Comparison of ENCODE assay signal across 15 cellular contexts in the genomic region with DNA sequence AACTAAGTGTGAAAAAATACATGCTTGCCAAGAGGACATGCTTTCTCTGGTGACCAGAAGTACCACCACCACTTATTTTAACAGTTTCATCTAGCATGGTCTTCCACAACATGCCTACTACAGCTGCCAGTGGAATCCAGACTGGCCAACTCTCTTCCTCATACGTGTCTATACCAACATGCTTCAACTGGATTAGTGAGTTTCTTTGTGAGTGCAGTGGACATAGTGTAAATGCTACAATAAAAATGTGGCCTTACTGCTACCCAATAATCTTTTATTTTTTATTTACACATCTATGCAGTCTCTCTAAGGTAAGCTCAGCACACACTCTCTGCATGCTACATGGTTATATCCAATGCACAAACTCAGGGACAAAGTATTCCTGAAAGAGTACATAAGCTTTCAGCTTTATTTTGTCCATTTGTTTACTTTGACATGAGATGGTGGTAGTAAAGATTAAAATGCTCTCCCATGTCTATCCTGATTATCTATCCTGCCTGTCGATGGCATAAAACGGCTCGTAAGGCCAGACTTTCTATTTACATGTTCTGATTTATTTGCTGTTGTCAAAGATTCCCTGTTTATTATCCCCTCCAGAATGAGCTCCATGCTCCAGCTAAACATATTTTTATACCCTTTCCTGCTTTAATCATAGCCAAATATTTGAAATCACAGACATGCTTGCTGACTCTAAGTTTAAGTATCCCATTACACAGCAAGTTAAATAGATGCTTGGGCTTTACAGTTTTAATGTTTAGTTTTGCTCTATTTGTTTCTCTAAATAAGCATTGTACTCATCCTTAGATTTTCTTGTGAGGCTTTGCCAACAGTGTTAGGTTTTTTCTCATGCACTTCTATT.
DNase-seq lines count a peak whose midpoint lies in the region; ATAC-seq and TF ChIP-seq lines count a peak whose summit lies in the region.
"Had no signal": no experiment of that assay in that cellular context is flagged by ENCODE, and none has a peak within 500 bp of the region (broad histone marks: within the 10 kb centered on the region; RNA-seq: fewer than 3 reads in every experiment).

No MANE protein-coding gene starts in this region.

- peak overlapping the region; percentile 35 for H3K27ac Mint-ChIP-seq in memory B cell

- TF ChIP-seq CTCF in VCaP (conservative IDR thresholded peaks at IDR 0.05), result no peak
- no peak for TF ChIP-seq CTCF in smooth muscle cell (IDR thresholded peaks at IDR 0.05; ENCODE audit: borderline replicate concordance, insufficient read depth, poor library complexity, severe bottlenecking)

- H3K4me3 ChIP-seq in smooth muscle cell (no peak overlapping the region), HAP-1 (no peak overlapping the region)
- H3K4me3 ChIP-seq: MG63 had no signal

- ATAC-seq in memory B cell (ENCODE audit: low read depth), result no peak

- no peaks in the 10 kb centered on the region for H3K27me3 Mint-ChIP-seq in memory B cell

- H3K79me2 ChIP-seq in smooth muscle cell (ENCODE audit: low read depth), result peaks cover 2% of the 10 kb centered on the region

- no peaks in the 10 kb centered on the region for H4K20me1 ChIP-seq in smooth muscle cell (ENCODE audit: low read depth)

- no peak overlapping the region for H3K9ac ChIP-seq in smooth muscle cell (ENCODE audit: low read depth)
- H3K9ac ChIP-seq: KMS-11 had no signal

- in situ Hi-C loops in HAP-1 (cut with MboI; ENCODE audit: low sequenced_read_pairs), result no loop called here

- peaks cover 6% of the 10 kb centered on the region for H3K4me1 Mint-ChIP-seq in memory B cell

- H3K9me3 ChIP-seq in smooth muscle cell (replicated peaks; ENCODE audit: low read depth), result no peaks in the 10 kb centered on the region
- no peaks in the 10 kb centered on the region for H3K9me3 ChIP-seq in HAP-1
- H3K9me3 ChIP-seq: Caco-2, MG63 had no signal

- H3K4me1 ChIP-seq in smooth muscle cell (ENCODE audit: low read depth) (peaks cover 8% of the 10 kb centered on the region), HAP-1 (no peaks in the 10 kb centered on the region)
- H3K4me1 ChIP-seq: Caco-2 had no signal

- peak overlapping the region; percentile 45 for H3K4me2 ChIP-seq in smooth muscle cell
- H3K4me2 ChIP-seq: KMS-11 had no signal

- H3K9me3 Mint-ChIP-seq in memory B cell, result no peaks in the 10 kb centered on the region

- peak overlapping the region; percentile 92 for H3K27ac ChIP-seq in VCaP
- no peak overlapping the region for H3K27ac ChIP-seq in smooth muscle cell (ENCODE audit: low read depth)
- H3K27ac ChIP-seq: KMS-11 had no signal

- 31% methylated on average over 4 of the region's 4 CpGs for WGBS in smooth muscle cell (ENCODE audit: low lambda C conversion rate)

- DNase-seq in EH (ENCODE audit: low read depth), result peak; percentile 61
- no peak for DNase-seq in memory B cell (ENCODE audit: low spot score in 2 of 2)
- DNase-seq in smooth muscle cell (lab: John Stamatoyannopoulos, UW; ENCODE audit: unreplicated experiment), result no peak
- no peak for DNase-seq in stimulated activated CD4-positive, alpha-beta T cell treated with anti-CD3 and anti-CD28 coated beads, Interleukin-4, amount 100 ng/mL, for 4 hours
- no peak for DNase-seq in A172 (ENCODE audit: low spot score)
- no peak for DNase-seq in HAP-1 (ENCODE audit: low spot score in 2 of 2)
- DNase-seq: C1 segment of cervical spinal cord, Caco-2, DMS79, GOT3, MG63, NCI-H1105 treated with DMSO at 0.1 percent for 48 hours, NCI-H187 had no signal

- H3F3A ChIP-seq in smooth muscle cell (ENCODE audit: low read depth), result no peaks in the 10 kb centered on the region

- no peak overlapping the region for H3K4me3 Mint-ChIP-seq in memory B cell

- H3K36me3 ChIP-seq in smooth muscle cell (ENCODE audit: low read depth) (no peaks in the 10 kb centered on the region), HAP-1 (replicated peaks) (no peaks in the 10 kb centered on the region)
- H3K36me3 ChIP-seq: MG63 had no signal

- H3K36me3 Mint-ChIP-seq in memory B cell, result peaks cover 16% of the 10 kb centered on the region

- H3K27me3 ChIP-seq in smooth muscle cell (ENCODE audit: low read depth), result no peaks in the 10 kb centered on the region
- no peaks in the 10 kb centered on the region for H3K27me3 ChIP-seq in HAP-1 (ENCODE audit: low read depth)
- H3K27me3 ChIP-seq: MG63 had no signal

- H2AFZ ChIP-seq in smooth muscle cell (ENCODE audit: low read depth), result no peak overlapping the region
